Comparison of ENCODE assay signal across 1 cellular context in genomic region chr11:61764606-61765260, GRCh38.
TF ChIP-seq lines count a peak whose summit lies in the region.

No MANE protein-coding gene starts in this region.

TF ChIP-seq in liver, 16 proteins besides CTCF, POLR2A, EP300 and RAD21 (continued from another document):
- TF ChIP-seq HNF4A (conservative IDR thresholded peaks at IDR 0.05): no peak
- no peak for TF ChIP-seq FOXA1 (IDR thresholded peaks at IDR 0.05)
- no peak for TF ChIP-seq GABPA (IDR thresholded peaks at IDR 0.05 in 1 of 2, conservative IDR thresholded peaks at IDR 0.05 in 1 of 2)
- no peak for TF ChIP-seq REST (IDR thresholded peaks at IDR 0.05)
- no peak for TF ChIP-seq ZBTB33 (IDR thresholded peaks at IDR 0.05)
- no peak for TF ChIP-seq TAF1 (conservative IDR thresholded peaks at IDR 0.05)
- TF ChIP-seq RXRA (IDR thresholded peaks at IDR 0.05): no peak
- no peak for TF ChIP-seq SP1 (IDR thresholded peaks at IDR 0.05)
- no peak for TF ChIP-seq YY1 (IDR thresholded peaks at IDR 0.05)
- no peak for TF ChIP-seq FOXA2 (IDR thresholded peaks at IDR 0.05)
- TF ChIP-seq HNF4G (IDR thresholded peaks at IDR 0.05): no peak
- no peak for TF ChIP-seq EGR1 (IDR thresholded peaks at IDR 0.05; ENCODE audit: low read depth in 2 of 2)
- TF ChIP-seq, protein P1, sequence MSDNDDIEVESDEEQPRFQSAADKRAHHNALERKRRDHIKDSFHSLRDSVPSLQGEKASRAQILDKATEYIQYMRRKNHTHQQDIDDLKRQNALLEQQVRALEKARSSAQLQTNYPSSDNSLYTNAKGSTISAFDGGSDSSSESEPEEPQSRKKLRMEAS (IDR thresholded peaks at IDR 0.05): no peak
- TF ChIP-seq ATF3 (IDR thresholded peaks at IDR 0.05): no peak
